Comparison of ENCODE assay signal across 8 cellular contexts in the genomic region with DNA sequence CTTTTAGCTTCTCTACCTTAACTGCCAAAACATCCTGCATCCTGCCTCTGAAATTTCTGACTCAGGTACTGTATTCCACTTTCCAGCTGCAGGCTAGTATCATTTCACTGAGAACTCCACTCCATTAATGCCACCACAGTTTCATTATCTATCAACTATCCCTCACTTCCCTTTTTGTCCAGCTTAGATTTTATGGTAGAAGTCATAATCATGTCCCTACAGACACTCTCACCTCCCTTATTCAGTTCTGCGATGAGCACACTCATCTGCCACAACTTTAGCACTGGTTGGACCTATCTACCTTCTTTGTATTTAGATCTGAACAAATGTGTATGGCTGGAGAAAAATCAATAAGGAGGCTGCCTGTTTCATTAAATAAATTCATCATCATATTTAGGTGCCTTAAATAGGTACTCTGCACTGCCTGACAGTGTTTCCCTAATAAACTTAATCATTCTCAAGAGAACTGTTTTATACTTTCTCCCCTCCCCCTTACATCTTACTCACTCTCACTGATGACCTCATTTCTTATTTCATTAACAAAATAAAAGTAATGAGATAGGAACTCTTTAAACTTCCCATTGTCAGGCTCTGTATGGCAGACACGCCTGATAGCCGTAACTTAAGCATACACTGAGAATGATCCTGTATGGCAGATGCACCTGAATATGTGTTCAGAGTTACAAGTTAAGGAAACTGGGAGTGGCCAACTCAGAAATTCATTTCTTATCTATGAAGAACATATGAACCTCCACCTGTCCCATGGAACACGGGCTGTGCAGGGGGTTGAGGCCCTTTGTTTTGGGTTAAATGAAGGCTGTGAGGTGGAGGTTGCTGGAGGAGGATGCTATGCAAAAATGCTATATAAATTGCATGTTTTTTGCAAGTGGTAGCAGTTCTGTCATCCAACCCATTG.
DNase-seq lines count a peak whose midpoint lies in the region; ATAC-seq lines count a peak whose summit lies in the region.

No MANE protein-coding gene starts in this region.

- ATAC-seq in GM18867 (IDR thresholded peaks at IDR 0.05; ENCODE audit: unreplicated experiment) (peak; percentile 64), GM21786 (IDR thresholded peaks at IDR 0.05; ENCODE audit: unreplicated experiment) (peak; percentile 50), HG03457 (IDR thresholded peaks at IDR 0.05; ENCODE audit: unreplicated experiment) (peak; percentile 67), left colon (peak; percentile 30), left cardiac atrium (no peak)

- intact Hi-C loops in left colon (cut with DNase I, micrococcal nuclease), result no loop called here
- intact Hi-C loops in left cardiac atrium (cut with DNase I), result no loop called here

- no peak for DNase-seq in left colon
- DNase-seq in medulla oblongata (ENCODE audit: extremely low spot score), result no peak
- no peak for DNase-seq in NCI-H146 (lab: John Stamatoyannopoulos, UW)
- no peak for DNase-seq in left cardiac atrium
- DNase-seq in NK-92 (lab: John Stamatoyannopoulos, UW; ENCODE audit: unreplicated experiment), result no peak

Comparison
In these comparisons a context has a peak if more than half of its experiments do, and no peak if none do; other contexts are left out.
1. ATAC-seq: peak in GM18867 (single experiment), GM21786 (single experiment), HG03457 (single experiment) and left colon (single experiment); none in left cardiac atrium (0 of 2).